In genomic region chr12:50862316-50862715, GRCh38 we compare ENCODE assay signal across 13 cellular contexts. TPM values are rescaled to one million over a fixed set of nuclear protein-coding genes. Genes with fewer than 3 reads are reported as not detected.
A peak's percentile ranks its signal among the peaks of the same experiment; 100 is the strongest.
DNase-seq lines count a peak whose midpoint lies in the region; ATAC-seq and TF ChIP-seq lines count a peak whose summit lies in the region.
"Had no signal": no experiment of that assay in that cellular context is flagged by ENCODE, and none has a peak within 500 bp of the region (broad histone marks: within the 10 kb centered on the region; RNA-seq: fewer than 3 reads in every experiment).

No MANE protein-coding gene starts in this region.

- H3K4me3 Mint-ChIP-seq in activated T-cell treated with anti-CD3 and anti-CD28 coated beads, Interleukin-2, amount 50 U/mL, for 4 hours = no peak overlapping the region

- H3K27me3 ChIP-seq in GM23248 (replicated peaks; ENCODE audit: insufficient read depth) = no peaks in the 10 kb centered on the region
- H3K27me3 ChIP-seq in PC-9 (ENCODE audit: insufficient read depth, low read depth) = no peaks in the 10 kb centered on the region
- H3K27me3 ChIP-seq: adrenal gland, right lobe of liver, testis had no signal

- H3K4me2 ChIP-seq in GM23248 (ENCODE audit: unreplicated experiment) (no peak overlapping the region), PC-9 (no peak overlapping the region; the same call in 1 of the 2 replicates)

- H2AFZ ChIP-seq in GM23248 (peak overlapping the region; percentile 6; the same call in 1 of the 2 replicates), PC-9 (no peak overlapping the region)

- WGBS in GM23248 (ENCODE audit: low coverage in 1 of 2, low lambda C conversion rate in 2 of 2, missing lambda C conversion rate in 2 of 2), 2 experiments = 63 to 78% methylated on average over 6 of the region's 6 CpGs

- no peak overlapping the region for H3K4me3 ChIP-seq in GM23248
- H3K4me3 ChIP-seq in PC-9 = no peak overlapping the region
- no peak overlapping the region for H3K4me3 ChIP-seq in epithelial cell of esophagus (ENCODE audit: low read length)
- H3K4me3 ChIP-seq: adrenal gland, right lobe of liver, testis had no signal

- H4K20me1 ChIP-seq in GM23248 (ENCODE audit: insufficient read depth) (no peaks in the 10 kb centered on the region), PC-9 (ENCODE audit: insufficient read depth) (no peaks in the 10 kb centered on the region)

- POLR2A ChIA-PET in PC-9 (lab: Charles Lee; ENCODE audit: unreplicated experiment) = no interaction called here

- intact Hi-C loops in PC-9 (cut with micrococcal nuclease; ENCODE audit: unreplicated experiment) = no loop called here

- CTCF ChIA-PET in PC-9 (lab: Charles Lee) = interaction anchor here (0.5 to 1.0 kb wide), 2 partner anchors 61 to 140 kb away, joined by 3 read pairs; no protein-coding TSS in a partner anchor

- H3K79me2 ChIP-seq in GM23248 (ENCODE audit: insufficient read depth) = no peaks in the 10 kb centered on the region
- no peaks in the 10 kb centered on the region for H3K79me2 ChIP-seq in PC-9 (ENCODE audit: low read depth)

- in situ Hi-C loops in GM23248 (cut with MboI) = no loop called here

- H3K4me1 ChIP-seq in GM23248 (ENCODE audit: insufficient read depth) (peaks cover 9% of the 10 kb centered on the region), PC-9 (replicated peaks; ENCODE audit: insufficient read depth) (peaks cover 9% of the 10 kb centered on the region)
- H3K4me1 ChIP-seq: adrenal gland, right lobe of liver, testis had no signal

- H3K9me2 ChIP-seq in GM23248 (ENCODE audit: insufficient read depth) (no peaks in the 10 kb centered on the region), PC-9 (ENCODE audit: insufficient read depth) (no peaks in the 10 kb centered on the region)

- H3K27ac ChIP-seq in GM23248 = no peak overlapping the region
- H3K27ac ChIP-seq in PC-9 = peak overlapping the region; percentile 37; the same call in 1 of the 2 replicates
- H3K27ac ChIP-seq: adrenal gland, right lobe of liver, testis, VCaP had no signal

- H3F3A ChIP-seq in GM23248 (ENCODE audit: insufficient read depth) = no peaks in the 10 kb centered on the region
- no peaks in the 10 kb centered on the region for H3F3A ChIP-seq in PC-9 (ENCODE audit: insufficient read depth, low read depth)

- peaks cover 2% of the 10 kb centered on the region for H3K27me3 Mint-ChIP-seq in activated T-cell treated with anti-CD3 and anti-CD28 coated beads, Interleukin-2, amount 50 U/mL, for 4 hours (ENCODE audit: low read depth)

- H3K4me1 Mint-ChIP-seq in activated T-cell treated with anti-CD3 and anti-CD28 coated beads, Interleukin-2, amount 50 U/mL, for 4 hours (ENCODE audit: low read depth) = peaks cover 11% of the 10 kb centered on the region

- DNase-seq in GM23248 (peak; percentile 83), PC-9 (peak; percentile 11 to 60), epithelial cell of esophagus (ENCODE audit: low read depth) (peak; percentile 68), renal cortical epithelial cell (ENCODE audit: low read depth) (peak; percentile 19), amygdala (lab: John Stamatoyannopoulos, UW) (no peak), SIG-M5 treated with dmso at 0.1 percent for 504 hours (lab: John Stamatoyannopoulos, UW; ENCODE audit: unreplicated experiment) (no peak)
- no peak for DNase-seq in activated CD4-positive, alpha-beta T cell treated with anti-CD3 and anti-CD28 coated beads for 4 hours
- DNase-seq in activated T-cell treated with anti-CD3 and anti-CD28 coated beads, Interleukin-2, amount 50 U/mL, for 4 hours = no peak
- DNase-seq: adrenal gland, right lobe of liver, Right ventricle myocardium superior, testis had no signal

- H3K9me3 ChIP-seq in GM23248 (ENCODE audit: low read depth) (no peaks in the 10 kb centered on the region), PC-9 (ENCODE audit: insufficient read depth, low read depth) (peaks cover 9% of the 10 kb centered on the region; the same call in 1 of the 2 replicates)
- H3K9me3 ChIP-seq: adrenal gland, right lobe of liver, testis had no signal

- no TSS peak for BruUV-seq in PC-9 (replicated peaks; lab: Mats Ljungman, UMichigan)

- ATAC-seq in activated T-cell treated with anti-CD3 and anti-CD28 coated beads, Interleukin-2, amount 50 U/mL, for 4 hours = no peak
- ATAC-seq: right lobe of liver had no signal

- no peaks in the 10 kb centered on the region for H3K36me3 ChIP-seq in GM23248 (ENCODE audit: low read depth)
- H3K36me3 ChIP-seq in PC-9 (ENCODE audit: low read depth) = no peaks in the 10 kb centered on the region
- H3K36me3 ChIP-seq: adrenal gland, right lobe of liver had no signal

- H3K9me3 Mint-ChIP-seq in activated T-cell treated with anti-CD3 and anti-CD28 coated beads, Interleukin-2, amount 50 U/mL, for 4 hours = peaks cover 5% of the 10 kb centered on the region

- TF ChIP-seq CTCF in PC-9 (conservative IDR thresholded peaks at IDR 0.05) (no peak), epithelial cell of esophagus (IDR thresholded peaks at IDR 0.05; ENCODE audit: insufficient read depth, low read depth, low read length, missing control alignments) (no peak)

- H3K36me3 Mint-ChIP-seq in activated T-cell treated with anti-CD3 and anti-CD28 coated beads, Interleukin-2, amount 50 U/mL, for 4 hours (ENCODE audit: insufficient read depth) = peaks cover under 1% of the 10 kb centered on the region

- H3K9ac ChIP-seq in GM23248 = no peak overlapping the region

RNA-seq across cellular contexts. Expression of gene TMPRSS12, which starts 19.6 kb away (rescaled TPM):
- not detected in 2 replicates for total RNA-seq in GM23248 (2014; rRNA removed; shearing (Covaris generic))
- polyA plus RNA-seq in GM23248 (2016; fragmentation: Nextera tagmentation; extraction: Ambion mirVana) = not detected in 2 replicates
- total RNA-seq in PC-9 (2021) (not detected in 2 replicates), renal cortical epithelial cell (not detected in 2 replicates)
- not detected for total RNA-seq in activated T-cell treated with anti-CD3 and anti-CD28 coated beads, Interleukin-2, amount 50 U/mL, for 4 hours
- total RNA-seq: right lobe of liver, Right ventricle myocardium superior had no signal

Comparison
In these comparisons a context has a peak if more than half of its experiments do, and no peak if none do; other contexts are left out.
1. DNase-seq: peak in GM23248 (single experiment), PC-9 (2 of 2), epithelial cell of esophagus (single experiment) and renal cortical epithelial cell (single experiment); none in amygdala (0 of 56), activated CD4-positive, alpha-beta T cell treated with anti-CD3 and anti-CD28 coated beads for 4 hours (0 of 2), SIG-M5 treated with dmso at 0.1 percent for 504 hours (single experiment) and activated T-cell treated with anti-CD3 and anti-CD28 coated beads, Interleukin-2, amount 50 U/mL, for 4 hours (single experiment).